1 cellular context compared by ENCODE assay signal in the genomic region with DNA sequence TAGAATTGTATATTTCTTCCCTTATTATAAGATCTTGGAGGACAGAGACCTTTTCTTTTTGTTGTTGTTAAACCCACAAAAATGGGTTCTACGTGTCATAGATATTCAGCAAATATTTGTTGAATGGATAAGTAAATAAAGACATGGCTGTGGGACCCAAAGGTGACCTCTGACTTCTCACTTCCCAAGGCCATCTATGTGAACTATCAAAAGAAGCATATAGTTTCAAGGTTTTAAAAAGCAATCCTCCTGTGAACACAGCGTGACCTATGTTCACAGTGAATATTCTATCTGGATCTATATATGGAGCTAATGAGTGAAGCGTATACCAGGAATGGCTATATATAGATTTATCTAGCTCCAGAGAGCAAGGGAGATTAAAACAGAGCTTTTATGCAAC.
TF ChIP-seq lines count a peak whose summit lies in the region.

No MANE protein-coding gene starts in this region.

TF ChIP-seq in HepG2, 621 proteins besides CTCF, POLR2A, EP300 and RAD21 (continued from another document and continues in another):
- TF ChIP-seq, protein P1, sequence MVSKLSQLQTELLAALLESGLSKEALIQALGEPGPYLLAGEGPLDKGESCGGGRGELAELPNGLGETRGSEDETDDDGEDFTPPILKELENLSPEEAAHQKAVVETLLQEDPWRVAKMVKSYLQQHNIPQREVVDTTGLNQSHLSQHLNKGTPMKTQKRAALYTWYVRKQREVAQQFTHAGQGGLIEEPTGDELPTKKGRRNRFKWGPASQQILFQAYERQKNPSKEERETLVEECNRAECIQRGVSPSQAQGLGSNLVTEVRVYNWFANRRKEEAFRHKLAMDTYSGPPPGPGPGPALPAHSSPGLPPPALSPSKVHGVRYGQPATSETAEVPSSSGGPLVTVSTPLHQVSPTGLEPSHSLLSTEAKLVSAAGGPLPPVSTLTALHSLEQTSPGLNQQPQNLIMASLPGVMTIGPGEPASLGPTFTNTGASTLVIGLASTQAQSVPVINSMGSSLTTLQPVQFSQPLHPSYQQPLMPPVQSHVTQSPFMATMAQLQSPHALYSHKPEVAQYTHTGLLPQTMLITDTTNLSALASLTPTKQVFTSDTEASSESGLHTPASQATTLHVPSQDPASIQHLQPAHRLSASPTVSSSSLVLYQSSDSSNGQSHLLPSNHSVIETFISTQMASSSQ (IDR thresholded peaks at IDR 0.05; ENCODE audit: low read depth), result 0 out of 2 replicates have a peak, but pooled peaks have one; percentile 15
- TF ChIP-seq, protein P1 (CRISPR knock-in tag; IDR thresholded peaks at IDR 0.05; ENCODE audit: borderline replicate concordance), result no peak
- TF ChIP-seq ZNF205 (CRISPR knock-in tag; IDR thresholded peaks at IDR 0.05) (no peak), FOSL2 (CRISPR knock-in tag; IDR thresholded peaks at IDR 0.05) (0 out of 2 replicates have a peak, but pooled peaks have one; percentile 12), PHF8 (CRISPR knock-in tag; IDR thresholded peaks at IDR 0.05) (no peak), ZNF430 (CRISPR knock-in tag; IDR thresholded peaks at IDR 0.05) (no peak), CBX2 (IDR thresholded peaks at IDR 0.05; ENCODE audit: low read depth, low read length) (no peak), CBX2 (CRISPR knock-in tag; IDR thresholded peaks at IDR 0.05; ENCODE audit: low read depth) (no peak), HNRNPLL (IDR thresholded peaks at IDR 0.05; ENCODE audit: low read depth, low read length, poor library complexity, severe bottlenecking) (no peak), ATAD3A (CRISPR knock-in tag; IDR thresholded peaks at IDR 0.05) (no peak), EZH2 (conservative IDR thresholded peaks at IDR 0.05; ENCODE audit: low read depth, low read length) (no peak), ZNF577 (CRISPR knock-in tag; IDR thresholded peaks at IDR 0.05; ENCODE audit: borderline replicate concordance, low read depth) (no peak), SNAI1 (CRISPR knock-in tag; IDR thresholded peaks at IDR 0.05; ENCODE audit: borderline replicate concordance) (no peak), NFIC (IDR thresholded peaks at IDR 0.05; ENCODE audit: low read length) (peak; percentile 82; the same call in 1 of the 2 replicates), ZNF616 (CRISPR knock-in tag; IDR thresholded peaks at IDR 0.05; ENCODE audit: low read depth) (no peak), NFRKB (IDR thresholded peaks at IDR 0.05) (no peak), ZNF788 (CRISPR knock-in tag; IDR thresholded peaks at IDR 0.05; ENCODE audit: borderline replicate concordance) (no peak), HDAC1 (CRISPR knock-in tag; IDR thresholded peaks at IDR 0.05) (peak; percentile 31; the same call in 1 of the 2 replicates), AHR (CRISPR knock-in tag; IDR thresholded peaks at IDR 0.05) (no peak), ZMYM4 (CRISPR knock-in tag; IDR thresholded peaks at IDR 0.05) (no peak), PITX1 (CRISPR knock-in tag; IDR thresholded peaks at IDR 0.05) (peak; percentile 74; the same call in 1 of the 2 replicates), EEA1 (CRISPR knock-in tag; IDR thresholded peaks at IDR 0.05; ENCODE audit: borderline replicate concordance) (no peak), NR1H2 (CRISPR knock-in tag; IDR thresholded peaks at IDR 0.05; ENCODE audit: borderline replicate concordance, low read depth) (no peak), HMG20A (CRISPR knock-in tag; IDR thresholded peaks at IDR 0.05; ENCODE audit: borderline replicate concordance) (peak; percentile 95; the same call in 1 of the 2 replicates), ZNF253 (CRISPR knock-in tag; IDR thresholded peaks at IDR 0.05; ENCODE audit: borderline replicate concordance) (no peak), TMF1 (CRISPR knock-in tag; IDR thresholded peaks at IDR 0.05; ENCODE audit: low read depth) (no peak), RCOR2 (CRISPR knock-in tag; IDR thresholded peaks at IDR 0.05) (peak; percentile 38; the same call in 1 of the 2 replicates), RBM22 (optimal IDR thresholded peaks at IDR 0.05; ENCODE audit: low read length) (no peak), ZNF230 (CRISPR knock-in tag; IDR thresholded peaks at IDR 0.05) (no peak)
- TF ChIP-seq, protein P2, sequence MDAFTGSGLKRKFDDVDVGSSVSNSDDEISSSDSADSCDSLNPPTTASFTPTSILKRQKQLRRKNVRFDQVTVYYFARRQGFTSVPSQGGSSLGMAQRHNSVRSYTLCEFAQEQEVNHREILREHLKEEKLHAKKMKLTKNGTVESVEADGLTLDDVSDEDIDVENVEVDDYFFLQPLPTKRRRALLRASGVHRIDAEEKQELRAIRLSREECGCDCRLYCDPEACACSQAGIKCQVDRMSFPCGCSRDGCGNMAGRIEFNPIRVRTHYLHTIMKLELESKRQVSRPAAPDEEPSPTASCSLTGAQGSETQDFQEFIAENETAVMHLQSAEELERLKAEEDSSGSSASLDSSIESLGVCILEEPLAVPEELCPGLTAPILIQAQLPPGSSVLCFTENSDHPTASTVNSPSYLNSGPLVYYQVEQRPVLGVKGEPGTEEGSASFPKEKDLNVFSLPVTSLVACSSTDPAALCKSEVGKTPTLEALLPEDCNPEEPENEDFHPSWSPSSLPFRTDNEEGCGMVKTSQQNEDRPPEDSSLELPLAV (CRISPR knock-in tag; conservative IDR thresholded peaks at IDR 0.05; ENCODE audit: low read depth), result no peak
- TF ChIP-seq, protein P3, sequence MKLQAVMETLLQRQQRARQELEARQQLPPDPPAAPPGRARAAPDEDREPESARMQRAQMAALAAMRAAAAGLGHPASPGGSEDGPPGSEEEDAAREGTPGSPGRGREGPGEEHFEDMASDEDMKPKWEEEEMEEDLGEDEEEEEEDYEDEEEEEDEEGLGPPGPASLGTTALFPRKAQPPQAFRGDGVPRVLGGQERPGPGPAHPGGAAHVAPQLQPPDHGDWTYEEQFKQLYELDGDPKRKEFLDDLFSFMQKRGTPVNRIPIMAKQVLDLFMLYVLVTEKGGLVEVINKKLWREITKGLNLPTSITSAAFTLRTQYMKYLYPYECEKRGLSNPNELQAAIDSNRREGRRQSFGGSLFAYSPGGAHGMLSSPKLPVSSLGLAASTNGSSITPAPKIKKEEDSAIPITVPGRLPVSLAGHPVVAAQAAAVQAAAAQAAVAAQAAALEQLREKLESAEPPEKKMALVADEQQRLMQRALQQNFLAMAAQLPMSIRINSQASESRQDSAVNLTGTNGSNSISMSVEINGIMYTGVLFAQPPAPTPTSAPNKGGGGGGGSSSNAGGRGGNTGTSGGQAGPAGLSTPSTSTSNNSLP (IDR thresholded peaks at IDR 0.05; ENCODE audit: low read depth, low read length), result peak; percentile 52; the same call in 1 of the 2 replicates
- TF ChIP-seq, protein P4, sequence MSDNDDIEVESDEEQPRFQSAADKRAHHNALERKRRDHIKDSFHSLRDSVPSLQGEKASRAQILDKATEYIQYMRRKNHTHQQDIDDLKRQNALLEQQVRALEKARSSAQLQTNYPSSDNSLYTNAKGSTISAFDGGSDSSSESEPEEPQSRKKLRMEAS (IDR thresholded peaks at IDR 0.05), result peak; percentile 30; the same call in 1 of the 2 replicates
- TF ChIP-seq, protein P5, sequence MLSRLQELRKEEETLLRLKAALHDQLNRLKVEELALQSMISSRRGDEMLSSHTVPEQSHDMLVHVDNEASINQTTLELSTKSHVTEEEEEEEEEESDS (CRISPR knock-in tag; IDR thresholded peaks at IDR 0.05; ENCODE audit: borderline replicate concordance), result no peak
- TF ChIP-seq, protein P6, sequence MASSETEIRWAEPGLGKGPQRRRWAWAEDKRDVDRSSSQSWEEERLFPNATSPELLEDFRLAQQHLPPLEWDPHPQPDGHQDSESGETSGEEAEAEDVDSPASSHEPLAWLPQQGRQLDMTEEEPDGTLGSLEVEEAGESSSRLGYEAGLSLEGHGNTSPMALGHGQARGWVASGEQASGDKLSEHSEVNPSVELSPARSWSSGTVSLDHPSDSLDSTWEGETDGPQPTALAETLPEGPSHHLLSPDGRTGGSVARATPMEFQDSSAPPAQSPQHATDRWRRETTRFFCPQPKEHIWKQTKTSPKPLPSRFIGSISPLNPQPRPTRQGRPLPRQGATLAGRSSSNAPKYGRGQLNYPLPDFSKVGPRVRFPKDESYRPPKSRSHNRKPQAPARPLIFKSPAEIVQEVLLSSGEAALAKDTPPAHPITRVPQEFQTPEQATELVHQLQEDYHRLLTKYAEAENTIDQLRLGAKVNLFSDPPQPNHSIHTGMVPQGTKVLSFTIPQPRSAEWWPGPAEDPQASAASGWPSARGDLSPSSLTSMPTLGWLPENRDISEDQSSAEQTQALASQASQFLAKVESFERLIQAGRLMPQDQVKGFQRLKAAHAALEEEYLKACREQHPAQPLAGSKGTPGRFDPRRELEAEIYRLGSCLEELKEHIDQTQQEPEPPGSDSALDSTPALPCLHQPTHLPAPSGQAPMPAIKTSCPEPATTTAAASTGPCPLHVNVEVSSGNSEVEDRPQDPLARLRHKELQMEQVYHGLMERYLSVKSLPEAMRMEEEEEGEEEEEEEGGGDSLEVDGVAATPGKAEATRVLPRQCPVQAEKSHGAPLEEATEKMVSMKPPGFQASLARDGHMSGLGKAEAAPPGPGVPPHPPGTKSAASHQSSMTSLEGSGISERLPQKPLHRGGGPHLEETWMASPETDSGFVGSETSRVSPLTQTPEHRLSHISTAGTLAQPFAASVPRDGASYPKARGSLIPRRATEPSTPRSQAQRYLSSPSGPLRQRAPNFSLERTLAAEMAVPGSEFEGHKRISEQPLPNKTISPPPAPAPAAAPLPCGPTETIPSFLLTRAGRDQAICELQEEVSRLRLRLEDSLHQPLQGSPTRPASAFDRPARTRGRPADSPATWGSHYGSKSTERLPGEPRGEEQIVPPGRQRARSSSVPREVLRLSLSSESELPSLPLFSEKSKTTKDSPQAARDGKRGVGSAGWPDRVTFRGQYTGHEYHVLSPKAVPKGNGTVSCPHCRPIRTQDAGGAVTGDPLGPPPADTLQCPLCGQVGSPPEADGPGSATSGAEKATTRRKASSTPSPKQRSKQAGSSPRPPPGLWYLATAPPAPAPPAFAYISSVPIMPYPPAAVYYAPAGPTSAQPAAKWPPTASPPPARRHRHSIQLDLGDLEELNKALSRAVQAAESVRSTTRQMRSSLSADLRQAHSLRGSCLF (CRISPR knock-in tag; IDR thresholded peaks at IDR 0.05; ENCODE audit: borderline replicate concordance), result no peak
- TF ChIP-seq, protein P7, sequence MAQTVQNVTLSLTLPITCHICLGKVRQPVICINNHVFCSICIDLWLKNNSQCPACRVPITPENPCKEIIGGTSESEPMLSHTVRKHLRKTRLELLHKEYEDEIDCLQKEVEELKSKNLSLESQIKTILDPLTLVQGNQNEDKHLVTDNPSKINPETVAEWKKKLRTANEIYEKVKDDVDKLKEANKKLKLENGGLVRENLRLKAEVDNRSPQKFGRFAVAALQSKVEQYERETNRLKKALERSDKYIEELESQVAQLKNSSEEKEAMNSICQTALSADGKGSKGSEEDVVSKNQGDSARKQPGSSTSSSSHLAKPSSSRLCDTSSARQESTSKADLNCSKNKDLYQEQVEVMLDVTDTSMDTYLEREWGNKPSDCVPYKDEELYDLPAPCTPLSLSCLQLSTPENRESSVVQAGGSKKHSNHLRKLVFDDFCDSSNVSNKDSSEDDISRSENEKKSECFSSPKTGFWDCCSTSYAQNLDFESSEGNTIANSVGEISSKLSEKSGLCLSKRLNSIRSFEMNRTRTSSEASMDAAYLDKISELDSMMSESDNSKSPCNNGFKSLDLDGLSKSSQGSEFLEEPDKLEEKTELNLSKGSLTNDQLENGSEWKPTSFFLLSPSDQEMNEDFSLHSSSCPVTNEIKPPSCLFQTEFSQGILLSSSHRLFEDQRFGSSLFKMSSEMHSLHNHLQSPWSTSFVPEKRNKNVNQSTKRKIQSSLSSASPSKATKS (CRISPR knock-in tag; IDR thresholded peaks at IDR 0.05), result no peak
- TF ChIP-seq, protein P8, sequence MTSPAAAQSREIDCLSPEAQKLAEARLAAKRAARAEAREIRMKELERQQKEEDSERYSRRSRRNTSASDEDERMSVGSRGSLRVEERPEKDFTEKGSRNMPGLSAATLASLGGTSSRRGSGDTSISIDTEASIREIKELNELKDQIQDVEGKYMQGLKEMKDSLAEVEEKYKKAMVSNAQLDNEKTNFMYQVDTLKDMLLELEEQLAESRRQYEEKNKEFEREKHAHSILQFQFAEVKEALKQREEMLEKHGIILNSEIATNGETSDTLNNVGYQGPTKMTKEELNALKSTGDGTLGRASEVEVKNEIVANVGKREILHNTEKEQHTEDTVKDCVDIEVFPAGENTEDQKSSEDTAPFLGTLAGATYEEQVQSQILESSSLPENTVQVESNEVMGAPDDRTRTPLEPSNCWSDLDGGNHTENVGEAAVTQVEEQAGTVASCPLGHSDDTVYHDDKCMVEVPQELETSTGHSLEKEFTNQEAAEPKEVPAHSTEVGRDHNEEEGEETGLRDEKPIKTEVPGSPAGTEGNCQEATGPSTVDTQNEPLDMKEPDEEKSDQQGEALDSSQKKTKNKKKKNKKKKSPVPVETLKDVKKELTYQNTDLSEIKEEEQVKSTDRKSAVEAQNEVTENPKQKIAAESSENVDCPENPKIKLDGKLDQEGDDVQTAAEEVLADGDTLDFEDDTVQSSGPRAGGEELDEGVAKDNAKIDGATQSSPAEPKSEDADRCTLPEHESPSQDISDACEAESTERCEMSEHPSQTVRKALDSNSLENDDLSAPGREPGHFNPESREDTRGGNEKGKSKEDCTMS (CRISPR knock-in tag; conservative IDR thresholded peaks at IDR 0.05), result no peak
- TF ChIP-seq, protein P9, sequence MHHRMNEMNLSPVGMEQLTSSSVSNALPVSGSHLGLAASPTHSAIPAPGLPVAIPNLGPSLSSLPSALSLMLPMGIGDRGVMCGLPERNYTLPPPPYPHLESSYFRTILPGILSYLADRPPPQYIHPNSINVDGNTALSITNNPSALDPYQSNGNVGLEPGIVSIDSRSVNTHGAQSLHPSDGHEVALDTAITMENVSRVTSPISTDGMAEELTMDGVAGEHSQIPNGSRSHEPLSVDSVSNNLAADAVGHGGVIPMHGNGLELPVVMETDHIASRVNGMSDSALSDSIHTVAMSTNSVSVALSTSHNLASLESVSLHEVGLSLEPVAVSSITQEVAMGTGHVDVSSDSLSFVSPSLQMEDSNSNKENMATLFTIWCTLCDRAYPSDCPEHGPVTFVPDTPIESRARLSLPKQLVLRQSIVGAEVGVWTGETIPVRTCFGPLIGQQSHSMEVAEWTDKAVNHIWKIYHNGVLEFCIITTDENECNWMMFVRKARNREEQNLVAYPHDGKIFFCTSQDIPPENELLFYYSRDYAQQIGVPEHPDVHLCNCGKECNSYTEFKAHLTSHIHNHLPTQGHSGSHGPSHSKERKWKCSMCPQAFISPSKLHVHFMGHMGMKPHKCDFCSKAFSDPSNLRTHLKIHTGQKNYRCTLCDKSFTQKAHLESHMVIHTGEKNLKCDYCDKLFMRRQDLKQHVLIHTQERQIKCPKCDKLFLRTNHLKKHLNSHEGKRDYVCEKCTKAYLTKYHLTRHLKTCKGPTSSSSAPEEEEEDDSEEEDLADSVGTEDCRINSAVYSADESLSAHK (CRISPR knock-in tag; IDR thresholded peaks at IDR 0.05; ENCODE audit: borderline replicate concordance), result no peak
